In the genomic region with DNA sequence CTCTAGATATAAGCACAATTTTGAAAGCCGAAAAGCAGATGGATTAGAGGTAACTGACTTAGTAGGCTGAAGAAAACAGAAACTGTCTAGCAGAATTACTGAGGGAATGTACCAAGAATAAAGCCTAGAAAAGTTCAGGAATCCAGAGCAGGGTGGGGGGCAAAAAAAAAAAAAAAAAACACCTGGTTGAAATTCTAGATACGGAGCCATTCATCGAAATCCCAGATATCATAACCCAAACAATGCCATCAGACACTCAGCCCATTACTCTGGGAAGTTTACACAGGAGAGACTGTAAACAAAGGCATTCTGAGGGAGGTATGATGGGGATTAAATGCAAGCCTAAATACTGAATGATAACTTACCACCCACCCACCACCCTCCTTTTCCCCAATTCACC, we compare ENCODE assay signal across 19 cellular contexts. TPM values are rescaled to one million over a fixed set of nuclear protein-coding genes. Genes with fewer than 3 reads are reported as not detected.
DNase-seq lines count a peak whose midpoint lies in the region; ATAC-seq and TF ChIP-seq lines count a peak whose summit lies in the region.
"Had no signal": no experiment of that assay in that cellular context is flagged by ENCODE, and none has a peak within 500 bp of the region (broad histone marks: within the 10 kb centered on the region; RNA-seq: fewer than 3 reads in every experiment).

No MANE protein-coding gene starts in this region.

- POLR2A ChIA-PET in naive thymus-derived CD8-positive, alpha-beta T cell (lab: Charles Lee), result interaction anchor here (0.7 kb wide), 3 partner anchors 38 to 284 kb away, joined by 5 to 6 read pairs (median 5); no protein-coding TSS in a partner anchor

- TF ChIP-seq CTCF in left ventricle myocardium inferior (IDR thresholded peaks at IDR 0.05; ENCODE audit: borderline replicate concordance) (no peak), nephron progenitor cell (IDR thresholded peaks at IDR 0.05) (no peak), tibial artery (IDR thresholded peaks at IDR 0.05) (no peak), spleen (IDR thresholded peaks at IDR 0.05 in 8 of 11, conservative IDR thresholded peaks at IDR 0.05 in 3 of 11) (no peak)

- intact Hi-C loops in left ventricle myocardium inferior (cut with micrococcal nuclease) (no loop called here), left ventricle myocardium superior (cut with micrococcal nuclease) (no loop called here), tibial artery (cut with DNase I; ENCODE audit: low total_unique reads) (loop anchor here (10.0 kb wide), 1 partner anchor 47 kb away; a partner anchor contains a TSS), spleen (cut with DNase I; ENCODE audit: low total_unique reads) (no loop called here)

- peaks cover 13% of the 10 kb centered on the region for H3K9me3 Mint-ChIP-seq in nephron progenitor cell
- H3K9me3 Mint-ChIP-seq in naive thymus-derived CD8-positive, alpha-beta T cell, result no peaks in the 10 kb centered on the region
- H3K9me3 Mint-ChIP-seq: activated naive CD4-positive, alpha-beta T cell treated with anti-CD3 and anti-CD28 coated beads for 36 hours; CD8-positive, alpha-beta memory T cell; stimulated activated memory B cell treated with anti-CD40 and anti-IgM and Interleukin-4, amounts not matched to agents 10 μg/mL and 1 μg/mL and 100 μg/mL, for 72 hours had no signal

- DNase-seq in left ventricle myocardium inferior, result no peak
- no peak for DNase-seq in left ventricle myocardium superior
- DNase-seq in caudate nucleus (lab: John Stamatoyannopoulos, UW), result no peak
- no peak for DNase-seq in nephron progenitor cell
- no peak for DNase-seq in tibial artery
- no peak for DNase-seq in NCI-H2227 treated with DMSO at 0.1 percent for 48 hours (lab: John Stamatoyannopoulos, UW)
- DNase-seq in naive thymus-derived CD8-positive, alpha-beta T cell, result no peak
- DNase-seq in spleen, result no peak
- DNase-seq: activated CD4-positive, alpha-beta T cell treated with anti-CD3 and anti-CD28 coated beads for 48 hours; activated naive CD4-positive, alpha-beta T cell treated with anti-CD3 and anti-CD28 coated beads for 36 hours; activated T-cell treated with anti-CD3 and anti-CD28 coated beads for 4 hours; CD8-positive, alpha-beta memory T cell; effector memory CD4-positive, alpha-beta T cell; EL; foreskin keratinocyte; GM23248; NCI-H2107 had no signal

- WGBS in spleen, 5 donors, result 90 to 100% (median 95%) methylated on average over 3 of the region's 3 CpGs

- no peak overlapping the region for H3K4me3 Mint-ChIP-seq in nephron progenitor cell
- H3K4me3 Mint-ChIP-seq in naive thymus-derived CD8-positive, alpha-beta T cell, result no peak overlapping the region
- H3K4me3 Mint-ChIP-seq: activated naive CD4-positive, alpha-beta T cell treated with anti-CD3 and anti-CD28 coated beads for 36 hours; CD8-positive, alpha-beta memory T cell; stimulated activated memory B cell treated with anti-CD40 and anti-IgM and Interleukin-4, amounts not matched to agents 10 μg/mL and 1 μg/mL and 100 μg/mL, for 72 hours had no signal

- H3K4me3 ChIP-seq in left ventricle myocardium inferior (no peak overlapping the region), tibial artery (no peak overlapping the region), spleen (no peak overlapping the region)
- H3K4me3 ChIP-seq: GM23248 had no signal

- H3K27ac Mint-ChIP-seq in nephron progenitor cell, result peak overlapping the region; percentile 98
- H3K27ac Mint-ChIP-seq in naive thymus-derived CD8-positive, alpha-beta T cell, result no peak overlapping the region
- H3K27ac Mint-ChIP-seq: activated naive CD4-positive, alpha-beta T cell treated with anti-CD3 and anti-CD28 coated beads for 36 hours; CD8-positive, alpha-beta memory T cell; stimulated activated memory B cell treated with anti-CD40 and anti-IgM and Interleukin-4, amounts not matched to agents 10 μg/mL and 1 μg/mL and 100 μg/mL, for 72 hours had no signal

- TF ChIP-seq POLR2A in spleen (IDR thresholded peaks at IDR 0.05), result no peak

- ATAC-seq in left ventricle myocardium superior, result no peak
- no peak for ATAC-seq in naive thymus-derived CD8-positive, alpha-beta T cell
- ATAC-seq: foreskin keratinocyte; stimulated activated memory B cell treated with anti-CD40 and anti-IgM and Interleukin-4, amounts not matched to agents 10 μg/mL and 1 μg/mL and 100 μg/mL, for 72 hours had no signal

- H3K4me1 Mint-ChIP-seq in nephron progenitor cell, result peaks cover 31% of the 10 kb centered on the region
- H3K4me1 Mint-ChIP-seq in naive thymus-derived CD8-positive, alpha-beta T cell, result no peaks in the 10 kb centered on the region
- H3K4me1 Mint-ChIP-seq: CD8-positive, alpha-beta memory T cell; stimulated activated memory B cell treated with anti-CD40 and anti-IgM and Interleukin-4, amounts not matched to agents 10 μg/mL and 1 μg/mL and 100 μg/mL, for 72 hours had no signal

- H3K9me3 ChIP-seq in left ventricle myocardium inferior (replicated peaks) (no peaks in the 10 kb centered on the region), tibial artery (no peaks in the 10 kb centered on the region), spleen (no peaks in the 10 kb centered on the region)
- H3K9me3 ChIP-seq: neutrophil had no signal

- H3K36me3 Mint-ChIP-seq in nephron progenitor cell (ENCODE audit: low read depth), result peaks cover 61% of the 10 kb centered on the region
- H3K36me3 Mint-ChIP-seq in naive thymus-derived CD8-positive, alpha-beta T cell, result no peaks in the 10 kb centered on the region
- H3K36me3 Mint-ChIP-seq: CD8-positive, alpha-beta memory T cell; stimulated activated memory B cell treated with anti-CD40 and anti-IgM and Interleukin-4, amounts not matched to agents 10 μg/mL and 1 μg/mL and 100 μg/mL, for 72 hours had no signal

- H3K27me3 ChIP-seq in left ventricle myocardium inferior (ENCODE audit: low read depth) (no peaks in the 10 kb centered on the region), tibial artery (no peaks in the 10 kb centered on the region), spleen (replicated peaks in 1 of 7) (no peaks in the 10 kb centered on the region)
- H3K27me3 ChIP-seq: foreskin keratinocyte, neutrophil had no signal

- H3K4me1 ChIP-seq in left ventricle myocardium inferior (peaks cover 75% of the 10 kb centered on the region), tibial artery (peaks cover 0 to 98% (median 31%) of the 10 kb centered on the region in 4 donors), spleen (peaks cover 0 to 14% (median 5%) of the 10 kb centered on the region in 6 donors)

- H3K36me3 ChIP-seq in left ventricle myocardium inferior (no peaks in the 10 kb centered on the region), tibial artery (no peaks in the 10 kb centered on the region), spleen (no peaks in the 10 kb centered on the region)
- H3K36me3 ChIP-seq: neutrophil had no signal

- peak overlapping the region; percentile 41 for H3K27ac ChIP-seq in left ventricle myocardium inferior (replicated peaks)
- H3K27ac ChIP-seq in caudate nucleus (ENCODE audit: low read depth, low read length), result peak overlapping the region; percentile 54
- peak overlapping the region; percentile 57 to 70 for H3K27ac ChIP-seq in tibial artery
- H3K27ac ChIP-seq in spleen, result no peak overlapping the region
- H3K27ac ChIP-seq: foreskin keratinocyte, GM23248, neutrophil had no signal

- no peaks in the 10 kb centered on the region for H3K27me3 Mint-ChIP-seq in nephron progenitor cell (ENCODE audit: low read depth, poor library complexity)
- H3K27me3 Mint-ChIP-seq in naive thymus-derived CD8-positive, alpha-beta T cell, result no peaks in the 10 kb centered on the region
- H3K27me3 Mint-ChIP-seq: stimulated activated memory B cell treated with anti-CD40 and anti-IgM and Interleukin-4, amounts not matched to agents 10 μg/mL and 1 μg/mL and 100 μg/mL, for 72 hours had no signal

RNA-seq across cellular contexts. Expression of a gene that starts 45.6 kb away (rescaled TPM):
- total RNA-seq in left ventricle myocardium inferior (78.6 TPM), left ventricle myocardium superior (90.1 TPM), spleen (10 to 100 TPM; 35.4 to 98.1 (median 55.4) TPM)
- total RNA-seq in naive thymus-derived CD8-positive, alpha-beta T cell, result under 1 TPM; 0.27 to 0.29 TPM
- polyA plus RNA-seq in naive thymus-derived CD8-positive, alpha-beta T cell, result under 1 TPM in 1 of 3 donors, not detected in 2; 0.07 TPM
- polyA plus RNA-seq in spleen, result 10 to 100 TPM in 1 of 3 donors, 1 to 10 TPM in 2; 5.1 to 17.8 (median 5.2) TPM
- polyA plus RNA-seq: CD8-positive, alpha-beta memory T cell had no signal

Comparison
In these comparisons a context has a peak if more than half of its experiments do, and no peak if none do; other contexts are left out.
1. H3K27ac ChIP-seq: peak in left ventricle myocardium inferior (single experiment), caudate nucleus (single experiment) and tibial artery (2 of 2); none in spleen (0 of 8).
2. RNA of a gene that starts 45.6 kb away (total RNA-seq): 90.1 TPM in left ventricle myocardium superior (single experiment), 78.6 TPM in left ventricle myocardium inferior (single experiment) and 35.4 to 98.1 TPM in spleen; 0.27 to 0.29 TPM in naive thymus-derived CD8-positive, alpha-beta T cell; every median in the first group is over 10 times any median in the second.